In the genomic region with DNA sequence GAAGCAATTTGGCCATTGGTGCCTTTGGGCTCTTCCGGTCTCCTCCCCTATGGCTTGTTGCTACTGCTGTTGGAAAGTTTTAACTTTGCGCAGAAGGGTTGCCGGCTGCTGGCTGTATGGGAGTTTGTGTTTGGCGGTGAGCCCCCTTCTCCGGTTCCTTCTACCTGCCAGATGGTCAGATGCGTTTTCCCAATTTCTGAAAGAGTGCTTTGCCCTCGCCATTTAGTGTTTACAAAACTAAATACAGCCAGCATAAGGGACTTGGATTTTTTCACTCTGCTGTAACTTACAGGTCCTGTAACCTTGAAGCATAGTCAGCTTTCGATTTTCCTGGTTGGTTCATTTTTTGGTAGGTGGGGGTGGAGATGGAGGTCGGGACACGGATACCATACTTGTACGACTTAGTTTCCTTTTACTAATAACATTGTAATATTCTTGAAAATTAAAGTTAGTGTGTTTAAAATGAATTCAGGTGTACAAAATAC, we compare ENCODE assay signal across 8 cellular contexts. TPM values are rescaled to one million over a fixed set of nuclear protein-coding genes. Genes with fewer than 3 reads are reported as not detected.
DNase-seq lines count a peak whose midpoint lies in the region; ATAC-seq and TF ChIP-seq lines count a peak whose summit lies in the region.

No MANE protein-coding gene starts in this region.

- no peaks in the 10 kb centered on the region for H3K36me3 Mint-ChIP-seq in osteocyte (ENCODE audit: unreplicated experiment)

- H3K9me3 Mint-ChIP-seq in osteocyte (ENCODE audit: unreplicated experiment), result no peaks in the 10 kb centered on the region

- ATAC-seq in GM19455 (IDR thresholded peaks at IDR 0.05; ENCODE audit: unreplicated experiment), result peak; percentile 37
- peak; percentile 23 for ATAC-seq in HG03469 (IDR thresholded peaks at IDR 0.05; ENCODE audit: unreplicated experiment)

- peak overlapping the region; percentile 100 for H3K4me3 Mint-ChIP-seq in osteocyte (ENCODE audit: unreplicated experiment)

- peak overlapping the region; percentile 88 for H3K27ac ChIP-seq in VCaP

- H3K27me3 Mint-ChIP-seq in osteocyte (ENCODE audit: unreplicated experiment), result no peaks in the 10 kb centered on the region

- H3K27ac Mint-ChIP-seq in osteocyte (ENCODE audit: unreplicated experiment), result peak overlapping the region; percentile 100

- peak; percentile 40 for DNase-seq in DMS114 treated with DMSO at 0.1 percent for 48 hours (lab: John Stamatoyannopoulos, UW; ENCODE audit: unreplicated experiment)
- peak; percentile 88 for DNase-seq in fibroblast of the conjunctiva (ENCODE audit: low read depth)
- no peak for DNase-seq in osteocyte (ENCODE audit: extremely low spot score, unreplicated experiment)
- no peak for DNase-seq in iPS-NIHi11 (ENCODE audit: low spot score)
- no peak for DNase-seq in putamen (ENCODE audit: low spot score)

- peaks cover 23% of the 10 kb centered on the region for H3K4me1 Mint-ChIP-seq in osteocyte (ENCODE audit: unreplicated experiment)

- TF ChIP-seq CTCF in VCaP (conservative IDR thresholded peaks at IDR 0.05), result no peak
- TF ChIP-seq CTCF in osteocyte (IDR thresholded peaks at IDR 0.05), result no peak

RNA-seq across cellular contexts. Expression of a gene that starts 0.6 kb away (rescaled TPM):
- total RNA-seq in osteocyte, result 23.5 and 24.3 TPM in 2 replicates

RNA-seq across cellular contexts. Expression of a gene that starts 19.1 kb away (rescaled TPM):
- 281 and 282 TPM in 2 replicates for total RNA-seq in osteocyte

RNA-seq across cellular contexts. Expression of a gene that starts 45.7 kb away (rescaled TPM):
- 163 and 165 TPM in 2 replicates for total RNA-seq in osteocyte

RNA-seq across cellular contexts. Expression of a gene that starts 46.2 kb away (rescaled TPM):
- total RNA-seq in osteocyte, result 60.5 and 70.4 TPM in 2 replicates

Comparison
In these comparisons a context has a peak if more than half of its experiments do, and no peak if none do; other contexts are left out.
1. DNase-seq: peak in DMS114 treated with DMSO at 0.1 percent for 48 hours (single experiment) and fibroblast of the conjunctiva (single experiment); none in osteocyte (single experiment), iPS-NIHi11 (single experiment) and putamen (single experiment).